In genomic region chr17:36544049-36544319, GRCh38 we compare ENCODE assay signal across 8 cellular contexts. TPM values are rescaled to one million over a fixed set of nuclear protein-coding genes. Genes with fewer than 3 reads are reported as not detected.
DNase-seq lines count a peak whose midpoint lies in the region; ATAC-seq and TF ChIP-seq lines count a peak whose summit lies in the region.

No MANE protein-coding gene starts in this region.

- peak overlapping the region; percentile 96 for H3K4me3 Mint-ChIP-seq in activated CD4-positive, alpha-beta memory T cell treated with anti-CD3 and anti-CD28 coated beads, Interleukin-2, amount 10 ng/mL, durations not matched to agents 7 days and 5 days

- DNase-seq in LoVo (ENCODE audit: low spot score) (peak; percentile 43), foreskin keratinocyte (peak; percentile 29 to 48), occipital lobe (lab: John Stamatoyannopoulos, UW) (peak; percentile 33)
- peak; percentile 37 for DNase-seq in activated CD4-positive, alpha-beta memory T cell treated with anti-CD3 and anti-CD28 coated beads, Interleukin-2, amount 10 ng/mL, durations not matched to agents 7 days and 5 days

- peaks cover 39% of the 10 kb centered on the region for H3K4me1 Mint-ChIP-seq in activated CD4-positive, alpha-beta memory T cell treated with anti-CD3 and anti-CD28 coated beads, Interleukin-2, amount 10 ng/mL, durations not matched to agents 7 days and 5 days

- no peaks in the 10 kb centered on the region for H3K27me3 Mint-ChIP-seq in activated CD4-positive, alpha-beta memory T cell treated with anti-CD3 and anti-CD28 coated beads, Interleukin-2, amount 10 ng/mL, durations not matched to agents 7 days and 5 days

- CTCF ChIA-PET in activated CD4-positive, alpha-beta memory T cell treated with anti-CD3 and anti-CD28 coated beads, Interleukin-2, amount 10 ng/mL, durations not matched to agents 7 days and 5 days (lab: Charles Lee) = interaction anchor here (2.2 kb wide), 1 partner anchor 9 kb away, joined by 20 read pairs; the partner anchor contains the start of genes MYO19 and PIGW

- H3K9me3 Mint-ChIP-seq in activated CD4-positive, alpha-beta memory T cell treated with anti-CD3 and anti-CD28 coated beads, Interleukin-2, amount 10 ng/mL, durations not matched to agents 7 days and 5 days = no peaks in the 10 kb centered on the region

- peaks cover 19% of the 10 kb centered on the region for H3K4me1 ChIP-seq in foreskin keratinocyte

- POLR2A ChIA-PET in activated CD4-positive, alpha-beta memory T cell treated with anti-CD3 and anti-CD28 coated beads, Interleukin-2, amount 10 ng/mL, durations not matched to agents 7 days and 5 days (lab: Charles Lee) = interaction anchor here (0.9 to 5.6 kb wide), 9 partner anchors 8 to 405 kb away, joined by 3 to 160 read pairs (median 5); partner anchors contain the start of genes AATF, MRM1, MYO19 and PIGW

- H3K27me3 ChIP-seq in foreskin keratinocyte = no peaks in the 10 kb centered on the region

- H3K36me3 Mint-ChIP-seq in activated CD4-positive, alpha-beta memory T cell treated with anti-CD3 and anti-CD28 coated beads, Interleukin-2, amount 10 ng/mL, durations not matched to agents 7 days and 5 days (ENCODE audit: low read depth) = peaks cover 40% of the 10 kb centered on the region

- peak overlapping the region; percentile 98 for H3K27ac ChIP-seq in C4-2B
- peak overlapping the region; percentile 97 for H3K27ac ChIP-seq in foreskin keratinocyte

- peak overlapping the region; percentile 96 for H3K27ac Mint-ChIP-seq in activated CD4-positive, alpha-beta memory T cell treated with anti-CD3 and anti-CD28 coated beads, Interleukin-2, amount 10 ng/mL, durations not matched to agents 7 days and 5 days

- TF ChIP-seq CTCF in C4-2B (conservative IDR thresholded peaks at IDR 0.05) = no peak; the same call in 1 of the 2 replicates
- peak; percentile 37 for TF ChIP-seq CTCF in foreskin keratinocyte (conservative IDR thresholded peaks at IDR 0.05)

- ATAC-seq in GM19035 (IDR thresholded peaks at IDR 0.05; ENCODE audit: unreplicated experiment) (peak; percentile 14), foreskin keratinocyte (no peak), HG02884 (IDR thresholded peaks at IDR 0.05; ENCODE audit: unreplicated experiment) (no peak), HG03039 (IDR thresholded peaks at IDR 0.05; ENCODE audit: unreplicated experiment) (no peak)

RNA-seq across cellular contexts. Expression of gene GGNBP2, which starts 0.7 kb away (rescaled TPM):
- 100 to 1,000 TPM in 1 of 2 experiments, 10 to 100 TPM in 1; 94.0 to 106 TPM for total RNA-seq in activated CD4-positive, alpha-beta memory T cell treated with anti-CD3 and anti-CD28 coated beads, Interleukin-2, amount 10 ng/mL, durations not matched to agents 7 days and 5 days
- total RNA-seq in foreskin keratinocyte = 49.9 and 55.1 TPM in 2 replicates
- 34.6 and 35.2 TPM in 2 replicates for polyA plus RNA-seq in foreskin keratinocyte
- total RNA-seq in occipital lobe = 60.7 TPM

RNA-seq across cellular contexts. Expression of gene PIGW, which starts 9.2 kb away (rescaled TPM):
- total RNA-seq in activated CD4-positive, alpha-beta memory T cell treated with anti-CD3 and anti-CD28 coated beads, Interleukin-2, amount 10 ng/mL, durations not matched to agents 7 days and 5 days = 1 to 10 TPM; 6.4 to 6.9 TPM
- 13.5 and 16.8 TPM in 2 replicates for total RNA-seq in foreskin keratinocyte
- 7.3 and 10.2 TPM in 2 replicates for polyA plus RNA-seq in foreskin keratinocyte
- 7.0 TPM for total RNA-seq in occipital lobe

RNA-seq across cellular contexts. Expression of gene MYO19, which starts 9.3 kb away (rescaled TPM):
- total RNA-seq in activated CD4-positive, alpha-beta memory T cell treated with anti-CD3 and anti-CD28 coated beads, Interleukin-2, amount 10 ng/mL, durations not matched to agents 7 days and 5 days = 10 to 100 TPM; 87.2 to 92.2 TPM
- total RNA-seq in foreskin keratinocyte = 93.8 and 110 TPM in 2 replicates
- polyA plus RNA-seq in foreskin keratinocyte = 54.6 and 71.7 TPM in 2 replicates
- total RNA-seq in occipital lobe = 33.8 TPM

RNA-seq across cellular contexts. Expression of gene DHRS11, which starts 47.7 kb away (rescaled TPM):
- 1 to 10 TPM; 3.7 to 3.8 TPM for total RNA-seq in activated CD4-positive, alpha-beta memory T cell treated with anti-CD3 and anti-CD28 coated beads, Interleukin-2, amount 10 ng/mL, durations not matched to agents 7 days and 5 days
- total RNA-seq in foreskin keratinocyte (7.9 and 8.8 TPM in 2 replicates), occipital lobe (4.8 TPM)
- 10.3 and 12.5 TPM in 2 replicates for polyA plus RNA-seq in foreskin keratinocyte

RNA-seq across cellular contexts. Expression of gene MRM1, which starts 57.4 kb away (rescaled TPM):
- total RNA-seq in activated CD4-positive, alpha-beta memory T cell treated with anti-CD3 and anti-CD28 coated beads, Interleukin-2, amount 10 ng/mL, durations not matched to agents 7 days and 5 days = 1 to 10 TPM; 7.3 to 8.4 TPM
- 7.3 and 9.5 TPM in 2 replicates for total RNA-seq in foreskin keratinocyte
- 9.2 and 12.1 TPM in 2 replicates for polyA plus RNA-seq in foreskin keratinocyte
- total RNA-seq in occipital lobe = 2.7 TPM
